ENCODE assay signal across 8 cellular contexts in the genomic region with DNA sequence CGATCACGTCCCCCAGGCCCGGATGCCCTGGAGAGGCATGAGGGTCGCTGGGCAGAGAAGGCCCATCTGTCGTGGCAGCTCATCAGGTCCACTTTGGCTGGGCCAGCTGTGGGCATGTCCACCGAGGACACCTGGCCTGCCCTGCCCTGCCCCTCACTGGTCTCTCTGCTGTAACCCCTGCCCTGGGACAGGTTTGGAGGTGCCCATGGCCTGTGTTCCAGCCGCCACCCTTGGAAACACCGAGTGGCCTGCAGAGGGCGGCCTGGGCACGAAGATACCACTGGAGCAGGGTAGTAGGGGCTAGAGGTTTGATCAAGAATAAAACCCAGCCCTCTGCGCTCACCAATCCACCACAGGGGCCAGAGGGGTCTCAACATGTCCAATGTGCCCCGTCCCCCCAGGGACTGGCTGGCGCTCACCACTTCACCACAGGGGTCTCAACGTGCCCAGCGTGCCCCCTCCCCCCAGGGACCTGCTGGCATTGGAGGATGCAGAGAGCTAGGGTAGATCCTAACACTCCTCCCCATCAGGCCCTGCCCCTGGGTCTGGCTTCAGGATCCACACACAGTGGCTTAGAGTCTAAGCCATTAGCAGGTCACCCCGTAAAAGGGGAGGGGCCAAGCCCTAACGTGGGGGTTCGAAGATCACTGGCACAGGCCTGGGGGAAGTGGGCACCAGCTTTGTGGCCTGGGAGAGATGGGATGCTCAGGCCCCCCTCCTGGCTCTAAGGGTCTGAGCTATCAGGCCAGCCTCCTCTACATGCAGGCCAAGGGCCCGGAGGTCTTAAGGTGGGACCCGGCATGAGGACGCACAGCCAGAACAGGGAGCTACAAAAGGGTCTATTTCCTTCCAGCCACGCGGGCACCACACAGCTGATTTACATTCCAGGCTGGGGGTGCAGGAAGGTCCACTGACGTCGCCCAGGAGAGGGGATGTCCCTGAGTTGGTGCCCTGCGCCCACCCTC. TPM values are rescaled to one million over a fixed set of nuclear protein-coding genes. Genes with fewer than 3 reads are reported as not detected.
A peak's percentile ranks its signal among the peaks of the same experiment; 100 is the strongest.
DNase-seq lines count a peak whose midpoint lies in the region; ATAC-seq and TF ChIP-seq lines count a peak whose summit lies in the region.

No MANE protein-coding gene starts in this region.

- H3K27ac Mint-ChIP-seq in glutamatergic neuron (ENCODE audit: unreplicated experiment): no peak overlapping the region

- H3K4me3 ChIP-seq in AG09309 (ENCODE audit: control insufficient read depth, low read depth, low read length): no peak overlapping the region
- no peak overlapping the region for H3K4me3 ChIP-seq in RWPE2 (ENCODE audit: severe bottlenecking)
- no peak overlapping the region for H3K4me3 ChIP-seq in prostate gland

- H3K9me3 Mint-ChIP-seq in glutamatergic neuron (ENCODE audit: unreplicated experiment): peaks cover 5% of the 10 kb centered on the region

- ATAC-seq in RWPE2 (ENCODE audit: low read depth) (peak; percentile 73), HG02610 (IDR thresholded peaks at IDR 0.05; ENCODE audit: unreplicated experiment) (no peak)

- H3K27ac ChIP-seq in RWPE2 (ENCODE audit: poor library complexity, severe bottlenecking) (peak overlapping the region; percentile 68), prostate gland (peak overlapping the region in 1 of 2 donors; percentile 62)

- peaks cover 7% of the 10 kb centered on the region for H3K36me3 ChIP-seq in RWPE2 (ENCODE audit: low read depth)
- no peaks in the 10 kb centered on the region for H3K36me3 ChIP-seq in prostate gland

- no peak for DNase-seq in AG09309 (ENCODE audit: low read depth)
- peak; percentile 58 for DNase-seq in H4 (ENCODE audit: low spot score)
- no peak for DNase-seq in RWPE2 (ENCODE audit: low spot score)
- peak; percentile 77 for DNase-seq in activated naive CD4-positive, alpha-beta T cell treated with Interleukin-2 at 50 U/mL for 16 hours
- peak; percentile 77 for DNase-seq in glutamatergic neuron
- peak; percentile 66 for DNase-seq in prostate gland (ENCODE audit: low spot score)
- no peak for DNase-seq in NK-92 (lab: John Stamatoyannopoulos, UW; ENCODE audit: unreplicated experiment)

- WGBS in prostate gland: 50% methylated on average over 26 of the region's 26 CpGs

- no peaks in the 10 kb centered on the region for H3K36me3 Mint-ChIP-seq in glutamatergic neuron (ENCODE audit: unreplicated experiment)

- H3K27me3 ChIP-seq in RWPE2 (ENCODE audit: insufficient read depth, poor library complexity, severe bottlenecking): no peaks in the 10 kb centered on the region
- no peaks in the 10 kb centered on the region for H3K27me3 ChIP-seq in prostate gland (replicated peaks; ENCODE audit: insufficient read depth)

- peaks cover 6% of the 10 kb centered on the region for H3K27me3 Mint-ChIP-seq in glutamatergic neuron (ENCODE audit: unreplicated experiment)

- H3K9me3 ChIP-seq in RWPE2 (ENCODE audit: severe bottlenecking) (no peaks in the 10 kb centered on the region), prostate gland (no peaks in the 10 kb centered on the region)

- intact Hi-C loops in prostate gland (cut with DNase I): loop anchor here (2.0 kb wide), 1 partner anchor 90 kb away; a partner anchor contains a TSS

- H3K4me1 Mint-ChIP-seq in glutamatergic neuron (ENCODE audit: low read depth, unreplicated experiment): no peaks in the 10 kb centered on the region

- no peak for TF ChIP-seq POLR2A in prostate gland (IDR thresholded peaks at IDR 0.05)

- no peak overlapping the region for H3K4me3 Mint-ChIP-seq in glutamatergic neuron (ENCODE audit: unreplicated experiment)

- H3K4me1 ChIP-seq in RWPE2 (ENCODE audit: insufficient read depth, poor library complexity, severe bottlenecking): no peaks in the 10 kb centered on the region
- peaks cover 12% of the 10 kb centered on the region for H3K4me1 ChIP-seq in prostate gland (replicated peaks)

- TF ChIP-seq CTCF in AG09309 (IDR thresholded peaks at IDR 0.05; ENCODE audit: control insufficient read depth, insufficient read depth, low read depth, low read length, missing control alignments) (peak; percentile 83), RWPE2 (IDR thresholded peaks at IDR 0.05; ENCODE audit: poor library complexity, severe bottlenecking) (peak; percentile 82), glutamatergic neuron (IDR thresholded peaks at IDR 0.05; ENCODE audit: partially characterized antibody, unreplicated experiment) (peak; percentile 40), prostate gland (IDR thresholded peaks at IDR 0.05) (peak; percentile 31 to 84 (median 66))

RNA-seq across cellular contexts. Expression of a gene that starts 1.3 kb away (rescaled TPM):
- 5.1 and 5.9 TPM in 2 replicates for total RNA-seq in H4 (2014; rRNA removed; shearing (Covaris generic))
- total RNA-seq in glutamatergic neuron (ENCODE audit: unreplicated experiment) (88.2 TPM), prostate gland (10 to 100 TPM; 36.9 to 41.3 TPM)

RNA-seq across cellular contexts. Expression of a gene that starts 7.5 kb away (rescaled TPM):
- 4.9 and 5.0 TPM in 2 replicates for total RNA-seq in H4 (2014; rRNA removed; shearing (Covaris generic))
- 51.0 TPM for total RNA-seq in glutamatergic neuron (ENCODE audit: unreplicated experiment)
- 100 to 1,000 TPM in 1 of 2 donors, 10 to 100 TPM in 1; 56.3 to 117 TPM for total RNA-seq in prostate gland

RNA-seq across cellular contexts. Expression of a gene that starts 9.1 kb away (rescaled TPM):
- 33.3 and 37.8 TPM in 2 replicates for total RNA-seq in H4 (2014; rRNA removed; shearing (Covaris generic))
- total RNA-seq in glutamatergic neuron (ENCODE audit: unreplicated experiment): 88.5 TPM
- total RNA-seq in prostate gland: 10 to 100 TPM in 1 of 2 donors, 1 to 10 TPM in 1; 8.4 to 18.0 TPM

RNA-seq across cellular contexts. Expression of a gene that starts 17.8 kb away (rescaled TPM):
- 4.0 and 5.5 TPM in 2 replicates for total RNA-seq in H4 (2014; rRNA removed; shearing (Covaris generic))
- total RNA-seq in glutamatergic neuron (ENCODE audit: unreplicated experiment): 131 TPM
- 10 to 100 TPM; 11.4 to 14.1 TPM for total RNA-seq in prostate gland

RNA-seq across cellular contexts. Expression of a gene that starts 51.6 kb away (rescaled TPM):
- total RNA-seq in H4 (2014; rRNA removed; shearing (Covaris generic)): 13.4 and 19.6 TPM in 2 replicates
- total RNA-seq in glutamatergic neuron (ENCODE audit: unreplicated experiment) (23.9 TPM), prostate gland (10 to 100 TPM; 51.8 to 58.5 TPM)

Comparison
In these comparisons a context has a peak if more than half of its experiments do, and no peak if none do; other contexts are left out.
1. DNase-seq: peak in H4 (single experiment), activated naive CD4-positive, alpha-beta T cell treated with Interleukin-2 at 50 U/mL for 16 hours (single experiment), glutamatergic neuron (single experiment) and prostate gland (single experiment); none in AG09309 (single experiment), RWPE2 (single experiment) and NK-92 (single experiment).
2. Peak in every context shown above with its lines, with median percentiles within 50 percentile points of each other: CTCF ChIP-seq.